2 cellular contexts compared by ENCODE assay signal in the genomic region with DNA sequence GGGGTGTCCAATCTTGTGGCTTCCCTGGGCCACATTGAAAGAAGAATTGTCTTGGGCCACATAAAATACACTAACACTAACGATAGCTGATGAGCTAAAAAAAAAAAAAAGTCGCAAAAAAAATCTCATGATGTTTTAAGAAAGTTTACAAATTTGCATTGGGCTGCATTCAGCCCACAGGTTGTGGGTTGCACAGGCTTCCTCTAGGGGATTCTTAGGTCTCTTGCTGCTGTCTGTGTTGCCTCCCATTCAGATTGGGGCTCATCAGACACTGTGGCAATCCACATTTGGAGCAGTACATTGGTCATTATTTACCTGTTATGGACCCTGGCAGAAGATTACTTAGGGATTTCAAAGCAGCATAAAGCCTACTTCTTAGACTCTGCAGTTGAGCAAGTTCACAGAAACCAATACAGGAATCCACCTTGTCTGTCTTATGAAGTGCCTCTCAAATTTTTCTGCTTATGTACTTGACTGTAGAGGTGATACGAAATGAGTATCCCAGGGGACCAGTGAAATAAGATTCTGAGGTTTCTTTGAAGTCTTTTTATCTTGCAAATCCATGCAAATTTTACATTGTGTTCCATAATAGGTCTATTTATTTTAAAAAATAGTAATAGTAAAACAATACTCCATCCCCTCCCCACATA.
TF ChIP-seq lines count a peak whose summit lies in the region.

No MANE protein-coding gene starts in this region.

TF ChIP-seq in K562, 482 proteins besides CTCF, POLR2A, EP300 and RAD21 (continued from another document):
- TF ChIP-seq, protein P1, sequence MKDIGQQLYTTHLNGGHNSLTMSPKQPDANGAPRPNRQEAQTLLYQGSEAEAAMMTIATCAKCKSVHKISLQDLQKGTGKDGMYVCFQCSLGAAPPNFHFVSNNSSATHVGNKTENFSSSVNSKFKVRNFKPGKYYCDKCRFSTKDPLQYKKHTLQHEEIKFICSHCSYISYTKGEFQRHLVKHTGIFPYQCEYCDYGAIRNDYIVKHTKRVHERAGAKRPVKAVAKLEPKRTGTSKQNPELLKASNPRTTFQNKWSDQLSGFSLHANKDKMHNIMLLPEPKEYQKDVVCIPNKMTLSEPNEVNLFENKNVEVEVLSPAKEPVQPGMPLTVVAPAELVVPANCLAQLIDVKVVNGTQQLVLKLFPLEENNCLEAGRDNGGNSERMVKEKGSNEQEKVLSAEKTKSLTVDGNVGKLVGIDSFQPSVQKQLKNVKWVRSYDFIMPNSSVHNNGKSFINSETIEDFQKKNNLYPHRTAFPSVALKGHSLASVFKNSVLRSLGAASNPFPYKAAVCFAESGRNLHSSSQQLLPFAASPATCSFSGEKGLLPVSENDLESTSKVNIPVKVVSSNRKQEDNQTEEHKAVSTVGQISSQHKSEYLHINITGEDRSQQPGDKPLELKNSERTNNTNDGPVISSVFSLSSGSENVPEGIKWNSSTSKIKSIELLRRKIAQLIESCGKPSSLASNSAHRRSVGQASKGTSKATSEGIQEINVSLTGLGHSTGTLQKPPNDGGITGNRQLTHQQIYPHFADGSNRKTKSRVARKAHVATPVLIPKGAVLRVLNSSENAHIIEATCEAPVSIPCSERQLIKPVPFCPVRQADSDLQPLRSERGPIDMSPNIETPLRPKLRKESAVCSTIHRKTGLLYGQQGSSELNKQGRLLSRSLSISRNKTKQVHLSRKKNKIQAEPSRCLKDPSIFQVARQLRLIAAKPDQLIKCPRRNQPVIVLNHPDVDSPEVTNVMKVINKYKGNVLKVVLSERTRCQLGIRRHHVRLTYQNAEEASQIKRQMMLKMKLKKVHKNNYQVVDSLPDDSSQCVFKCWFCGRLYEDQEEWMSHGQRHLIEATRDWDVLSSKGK (CRISPR knock-in tag; IDR thresholded peaks at IDR 0.05): no peak
- TF ChIP-seq ZNF445 (CRISPR knock-in tag; IDR thresholded peaks at IDR 0.05; ENCODE audit: low read depth): no peak
- TF ChIP-seq NFXL1 (CRISPR knock-in tag; IDR thresholded peaks at IDR 0.05): no peak
- no peak for TF ChIP-seq THRB (CRISPR knock-in tag; conservative IDR thresholded peaks at IDR 0.05)

TF ChIP-seq in HEK293T, 16 proteins besides CTCF, POLR2A, EP300 and RAD21 (continued from another document):
- TF ChIP-seq, protein P2, sequence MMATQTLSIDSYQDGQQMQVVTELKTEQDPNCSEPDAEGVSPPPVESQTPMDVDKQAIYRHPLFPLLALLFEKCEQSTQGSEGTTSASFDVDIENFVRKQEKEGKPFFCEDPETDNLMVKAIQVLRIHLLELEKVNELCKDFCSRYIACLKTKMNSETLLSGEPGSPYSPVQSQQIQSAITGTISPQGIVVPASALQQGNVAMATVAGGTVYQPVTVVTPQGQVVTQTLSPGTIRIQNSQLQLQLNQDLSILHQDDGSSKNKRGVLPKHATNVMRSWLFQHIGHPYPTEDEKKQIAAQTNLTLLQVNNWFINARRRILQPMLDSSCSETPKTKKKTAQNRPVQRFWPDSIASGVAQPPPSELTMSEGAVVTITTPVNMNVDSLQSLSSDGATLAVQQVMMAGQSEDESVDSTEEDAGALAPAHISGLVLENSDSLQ (IDR thresholded peaks at IDR 0.05): no peak
- TF ChIP-seq CTBP1 (IDR thresholded peaks at IDR 0.05; ENCODE audit: borderline replicate concordance) (no peak), FOXA1 (IDR thresholded peaks at IDR 0.05) (no peak), NFRKB (IDR thresholded peaks at IDR 0.05) (no peak), ARNT (IDR thresholded peaks at IDR 0.05) (no peak), ELF4 (IDR thresholded peaks at IDR 0.05) (no peak), L3MBTL2 (conservative IDR thresholded peaks at IDR 0.05) (no peak)
